ENCODE assay signal across 1 cellular context in the genomic region with DNA sequence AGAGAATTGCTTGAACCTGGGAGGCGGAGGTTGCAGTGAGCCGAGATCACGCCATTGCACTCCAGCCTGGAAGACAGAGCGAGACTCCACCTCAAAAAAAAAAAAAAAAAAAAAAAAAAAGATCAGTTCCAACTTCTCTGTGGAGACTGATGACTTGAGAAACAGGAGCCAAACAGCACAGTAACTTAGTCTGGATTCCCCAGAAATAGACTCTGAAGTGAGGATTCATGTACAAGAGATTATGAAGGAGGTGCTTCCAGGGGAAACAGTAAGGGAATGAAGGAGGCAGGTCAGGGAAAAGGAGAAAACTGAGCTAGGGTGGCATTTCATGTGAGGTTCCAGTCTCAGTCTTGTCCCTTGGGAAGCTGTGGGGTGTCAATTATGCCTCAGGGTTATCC.
TF ChIP-seq lines count a peak whose summit lies in the region.

No MANE protein-coding gene starts in this region.

TF ChIP-seq in H1, 55 proteins besides CTCF, POLR2A, EP300 and RAD21:
- no peak for TF ChIP-seq CHD2 (IDR thresholded peaks at IDR 0.05; ENCODE audit: low read length)
